Comparison of ENCODE assay signal across 8 cellular contexts in genomic region chr17:39174907-39175694, GRCh38. TPM values are rescaled to one million over a fixed set of nuclear protein-coding genes. Genes with fewer than 3 reads are reported as not detected.
A peak's percentile ranks its signal among the peaks of the same experiment; 100 is the strongest.
DNase-seq lines count a peak whose midpoint lies in the region; ATAC-seq and TF ChIP-seq lines count a peak whose summit lies in the region.

No MANE protein-coding gene starts in this region.

- TF ChIP-seq CTCF in LNCAP (IDR thresholded peaks at IDR 0.05) (peak; percentile 91), gastrocnemius medialis (IDR thresholded peaks at IDR 0.05 in 4 of 5, conservative IDR thresholded peaks at IDR 0.05 in 1 of 5) (peak; percentile 77 to 94 (median 84))

- ATAC-seq in left cardiac atrium (peak; percentile 73 to 75), gastrocnemius medialis (peak; percentile 68), GM19035 (IDR thresholded peaks at IDR 0.05; ENCODE audit: unreplicated experiment) (no peak)

- intact Hi-C loops in left cardiac atrium (cut with DNase I) (loop anchor here in 1 of 2 donors (2.0 kb wide), 1 partner anchor 192 kb away; no protein-coding TSS in a partner anchor), gastrocnemius medialis (cut with DNase I; ENCODE audit: low total_unique reads) (loop anchor here (1.0 kb wide), 1 partner anchor 11 kb away; no protein-coding TSS in a partner anchor)

- no peak overlapping the region for H3K4me3 ChIP-seq in gastrocnemius medialis

- H3K36me3 ChIP-seq in gastrocnemius medialis, result peaks cover 0 to 34% of the 10 kb centered on the region in 2 donors

- H3K27me3 ChIP-seq in gastrocnemius medialis, result no peaks in the 10 kb centered on the region

- in situ Hi-C loops in gastrocnemius medialis (cut with MboI; ENCODE audit: low sequenced_read_pairs in 4 of 4), result loop anchor here in 1 of 4 donors (25.0 kb wide), 1 partner anchor 313 kb away; the partner anchor contains the start of genes LASP1 and RPL23

- peak; percentile 51 for DNase-seq in DMS114 treated with DMSO at 0.1 percent for 48 hours (lab: John Stamatoyannopoulos, UW; ENCODE audit: unreplicated experiment)
- peak; percentile 74 for DNase-seq in SKM-1 (lab: John Stamatoyannopoulos, UW; ENCODE audit: unreplicated experiment)
- DNase-seq in activated naive CD8-positive, alpha-beta T cell treated with anti-CD3 and anti-CD28 coated beads, Interleukin-2, amount 50 U/mL, for 16 hours (ENCODE audit: low read depth, low spot score), result peak; percentile 56
- DNase-seq in left cardiac atrium, result peak; percentile 86
- DNase-seq in gastrocnemius medialis, result peak; percentile 55 to 77
- no peak for DNase-seq in mesenteric fat pad (ENCODE audit: low spot score)

- no peaks in the 10 kb centered on the region for H3K9me3 ChIP-seq in gastrocnemius medialis

- peak overlapping the region; percentile 66 to 81 (median 72) for H3K27ac ChIP-seq in gastrocnemius medialis

- H3K4me1 ChIP-seq in gastrocnemius medialis, result peaks cover 12 to 26% of the 10 kb centered on the region in 2 donors

- TF ChIP-seq POLR2A in gastrocnemius medialis (IDR thresholded peaks at IDR 0.05), result no peak

RNA-seq across cellular contexts. Expression of gene ARL5C, which starts 9.1 kb away (rescaled TPM):
- total RNA-seq in left cardiac atrium (not detected), gastrocnemius medialis (under 1 TPM in 2 of 4 donors, not detected in 2; 0.20 to 0.22 TPM), mesenteric fat pad (not detected)

RNA-seq across cellular contexts. Expression of gene CACNB1, which starts 22.4 kb away (rescaled TPM):
- total RNA-seq in left cardiac atrium (1 to 10 TPM; 5.4 to 5.8 TPM), gastrocnemius medialis (100 to 1,000 TPM; 236 to 432 (median 340) TPM), mesenteric fat pad (5.1 TPM)

RNA-seq across cellular contexts. Expression of gene PLXDC1, which starts 23.7 kb away (rescaled TPM):
- total RNA-seq in left cardiac atrium (10 to 100 TPM in 1 of 2 donors, 1 to 10 TPM in 1; 7.6 to 18.0 TPM), gastrocnemius medialis (1 to 10 TPM in 3 of 4 donors, under 1 TPM in 1; 0.49 to 4.5 (median 2.4) TPM), mesenteric fat pad (6.3 TPM)

RNA-seq across cellular contexts. Expression of gene RPL19, which starts 25.0 kb away (rescaled TPM):
- 1,000 to 10,000 TPM; 1,055 to 1,074 TPM for total RNA-seq in left cardiac atrium
- 1,000 to 10,000 TPM; 1,960 to 2,584 (median 2,358) TPM for total RNA-seq in gastrocnemius medialis
- total RNA-seq in mesenteric fat pad, result 1,346 TPM

RNA-seq across cellular contexts. Expression of gene STAC2, which starts 50.6 kb away (rescaled TPM):
- 1 to 10 TPM; 1.4 to 5.9 TPM for total RNA-seq in left cardiac atrium
- total RNA-seq in gastrocnemius medialis, result not detected
- total RNA-seq in mesenteric fat pad, result 0.16 TPM

Comparison
In these comparisons a context has a peak if more than half of its experiments do, and no peak if none do; other contexts are left out.
1. RNA of gene CACNB1, which starts 22.4 kb away (total RNA-seq): 236 to 432 TPM in gastrocnemius medialis; 5.4 to 5.8 TPM in left cardiac atrium and 5.1 TPM in mesenteric fat pad (single experiment); every median in the first group is over 10 times any median in the second.